ENCODE assay signal across 11 cellular contexts in the genomic region with DNA sequence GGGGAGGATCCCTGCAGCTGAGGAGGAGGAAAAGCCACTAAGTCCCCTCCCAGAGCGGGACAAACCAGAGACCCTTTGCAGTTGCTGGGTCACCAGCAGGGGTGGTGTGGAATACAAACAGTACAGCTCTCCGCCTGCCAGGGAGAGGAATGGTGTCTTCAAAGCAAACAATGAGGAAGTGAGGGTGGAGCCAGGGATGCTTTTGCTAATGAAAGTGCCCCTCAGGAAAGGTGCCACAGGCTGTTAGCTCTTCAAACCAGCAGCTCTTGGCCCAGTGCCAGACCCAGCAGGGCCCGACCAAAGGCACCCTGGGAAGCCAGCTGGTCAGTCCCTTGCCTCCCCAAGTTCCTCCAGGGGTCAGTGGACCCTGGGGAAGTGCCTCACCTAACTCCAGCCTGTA.
DNase-seq lines count a peak whose midpoint lies in the region; ATAC-seq and TF ChIP-seq lines count a peak whose summit lies in the region.
"Had no signal": no experiment of that assay in that cellular context is flagged by ENCODE, and none has a peak within 500 bp of the region (broad histone marks: within the 10 kb centered on the region; RNA-seq: fewer than 3 reads in every experiment).

No MANE protein-coding gene starts in this region.

- no peaks in the 10 kb centered on the region for H3K79me1 ChIP-seq in H9 (ENCODE audit: insufficient read depth, low read depth, low read length, poor library complexity, severe bottlenecking)

- H2BK15ac ChIP-seq in H9 (ENCODE audit: low read depth, low read length): no peak overlapping the region

- H3K27ac Mint-ChIP-seq in H9: peak overlapping the region in 2 of 3 experiments; percentile 65 to 86; a peak in 4 of 7 replicates
- no peak overlapping the region for H3K27ac Mint-ChIP-seq in osteocyte (ENCODE audit: unreplicated experiment)
- no peak overlapping the region for H3K27ac Mint-ChIP-seq in activated CD8-positive, alpha-beta memory T cell treated with anti-CD3 and anti-CD28 coated beads, Interleukin-2, amount 10 ng/mL, durations not matched to agents 7 days and 5 days
- H3K27ac Mint-ChIP-seq: CD8-positive, alpha-beta T cell; T-helper 1 cell treated with Interleukin-12 subunit alpha and Interleukin-12 subunit beta and Interleukin-4 antibody, amounts not matched to agents 30 μg/mL and 1 μg/mL, for 36 hours had no signal

- H2AFZ ChIP-seq in H9 (ENCODE audit: low read length) (no peak overlapping the region), smooth muscle cell (ENCODE audit: low read depth) (no peak overlapping the region)

- H4K8ac ChIP-seq in H9 (replicated peaks; ENCODE audit: insufficient read length, low read depth, low read length): no peak overlapping the region

- no peak overlapping the region for H3K23ac ChIP-seq in H9 (ENCODE audit: insufficient read length, low read depth, low read length)

- TF ChIP-seq CTCF in H9 (conservative IDR thresholded peaks at IDR 0.05) (peak; percentile 38; the same call in 2 of the 3 replicates), left ventricle myocardium inferior (IDR thresholded peaks at IDR 0.05; ENCODE audit: borderline replicate concordance) (no peak), osteocyte (IDR thresholded peaks at IDR 0.05) (no peak), smooth muscle cell (IDR thresholded peaks at IDR 0.05; ENCODE audit: borderline replicate concordance, insufficient read depth, poor library complexity, severe bottlenecking) (no peak)

- H3K27me3 ChIP-seq in H9 (ENCODE audit: insufficient read depth, low read length): no peaks in the 10 kb centered on the region
- no peaks in the 10 kb centered on the region for H3K27me3 ChIP-seq in left ventricle myocardium inferior (ENCODE audit: low read depth)
- no peaks in the 10 kb centered on the region for H3K27me3 ChIP-seq in smooth muscle cell (ENCODE audit: low read depth)

- H2BK20ac ChIP-seq in H9 (ENCODE audit: low read depth, low read length, poor library complexity, severe bottlenecking): no peak overlapping the region

- no CpG with 5 or more reads among the region's 3 CpGs for WGBS in H9 (ENCODE audit: extremely low coverage, insufficient read length, low lambda C conversion rate)
- whole genome bisulfite sequencing in smooth muscle cell (ENCODE audit: low lambda C conversion rate): 63% methylated on average over 3 of the region's 3 CpGs

- H3K18ac ChIP-seq in H9 (ENCODE audit: insufficient read length, low read depth, low read length): no peak overlapping the region

- H3K9me3 Mint-ChIP-seq in H9 (no peaks in the 10 kb centered on the region), osteocyte (ENCODE audit: unreplicated experiment) (no peaks in the 10 kb centered on the region)
- no peaks in the 10 kb centered on the region for H3K9me3 Mint-ChIP-seq in activated CD8-positive, alpha-beta memory T cell treated with anti-CD3 and anti-CD28 coated beads, Interleukin-2, amount 10 ng/mL, durations not matched to agents 7 days and 5 days (ENCODE audit: low read depth)
- H3K9me3 Mint-ChIP-seq: CD8-positive, alpha-beta T cell; T-helper 1 cell treated with Interleukin-12 subunit alpha and Interleukin-12 subunit beta and Interleukin-4 antibody, amounts not matched to agents 30 μg/mL and 1 μg/mL, for 36 hours had no signal

- H3K23me2 ChIP-seq in H9 (ENCODE audit: insufficient read length, low read depth, low read length, poor library complexity, severe bottlenecking): no peaks in the 10 kb centered on the region

- H3K27ac ChIP-seq in H9 (ENCODE audit: insufficient read length, low read depth, low read length) (no peak overlapping the region), left ventricle myocardium inferior (replicated peaks) (no peak overlapping the region), smooth muscle cell (ENCODE audit: low read depth) (no peak overlapping the region)

- no peak overlapping the region for H3K56ac ChIP-seq in H9 (ENCODE audit: insufficient read length, low read depth, low read length)

- H2BK12ac ChIP-seq in H9 (ENCODE audit: insufficient read length, low read depth, low read length): no peak overlapping the region

- no peak overlapping the region for H4K5ac ChIP-seq in H9 (ENCODE audit: insufficient read length, low read depth, low read length)

- H3K4me1 Mint-ChIP-seq in H9: peaks cover 34 to 37% of the 10 kb centered on the region in 2 experiments
- peaks cover 19% of the 10 kb centered on the region for H3K4me1 Mint-ChIP-seq in osteocyte (ENCODE audit: unreplicated experiment)
- H3K4me1 Mint-ChIP-seq in activated CD8-positive, alpha-beta memory T cell treated with anti-CD3 and anti-CD28 coated beads, Interleukin-2, amount 10 ng/mL, durations not matched to agents 7 days and 5 days: peaks cover 8% of the 10 kb centered on the region

- H3K27me3 Mint-ChIP-seq in H9 (ENCODE audit: low read depth) (no peaks in the 10 kb centered on the region), osteocyte (ENCODE audit: unreplicated experiment) (no peaks in the 10 kb centered on the region)
- H3K27me3 Mint-ChIP-seq in activated CD8-positive, alpha-beta memory T cell treated with anti-CD3 and anti-CD28 coated beads, Interleukin-2, amount 10 ng/mL, durations not matched to agents 7 days and 5 days: no peaks in the 10 kb centered on the region

- no peaks in the 10 kb centered on the region for H3K79me2 ChIP-seq in H9 (ENCODE audit: insufficient read depth, low read length)
- H3K79me2 ChIP-seq in smooth muscle cell (ENCODE audit: low read depth): no peaks in the 10 kb centered on the region

- H2BK5ac ChIP-seq in H9 (ENCODE audit: insufficient read length, low read length): no peak overlapping the region

- H3K36me3 Mint-ChIP-seq in H9 (ENCODE audit: insufficient read depth in 1 of 3, low read depth in 3 of 3): peaks cover 0 to 3% (median 2%) of the 10 kb centered on the region in 3 experiments; a peak in 2 of 7 replicates
- H3K36me3 Mint-ChIP-seq in osteocyte (ENCODE audit: unreplicated experiment): peaks cover 16% of the 10 kb centered on the region
- peaks cover 1% of the 10 kb centered on the region for H3K36me3 Mint-ChIP-seq in activated CD8-positive, alpha-beta memory T cell treated with anti-CD3 and anti-CD28 coated beads, Interleukin-2, amount 10 ng/mL, durations not matched to agents 7 days and 5 days

- H3K4me3 Mint-ChIP-seq in H9 (no peak overlapping the region), osteocyte (ENCODE audit: unreplicated experiment) (no peak overlapping the region)
- H3K4me3 Mint-ChIP-seq in activated CD8-positive, alpha-beta memory T cell treated with anti-CD3 and anti-CD28 coated beads, Interleukin-2, amount 10 ng/mL, durations not matched to agents 7 days and 5 days: no peak overlapping the region
- H3K4me3 Mint-ChIP-seq: CD8-positive, alpha-beta T cell; T-helper 1 cell treated with Interleukin-12 subunit alpha and Interleukin-12 subunit beta and Interleukin-4 antibody, amounts not matched to agents 30 μg/mL and 1 μg/mL, for 36 hours had no signal

- H3K14ac ChIP-seq in H9 (ENCODE audit: insufficient read depth, low read length): no peak overlapping the region

- no peak overlapping the region for H3T11ph ChIP-seq in H9 (ENCODE audit: low read length)

- no peak overlapping the region for H2AK5ac ChIP-seq in H9 (ENCODE audit: insufficient read length, low read length)

- H3K4me1 ChIP-seq in H9 (ENCODE audit: insufficient read depth, low read length) (peaks cover 6% of the 10 kb centered on the region; the same call in 1 of the 2 replicates), left ventricle myocardium inferior (peaks cover 42% of the 10 kb centered on the region), smooth muscle cell (ENCODE audit: low read depth) (peaks cover 31% of the 10 kb centered on the region)

- no peak overlapping the region for H3K4me3 ChIP-seq in left ventricle myocardium inferior
- no peak overlapping the region for H3K4me3 ChIP-seq in smooth muscle cell

- H4K20me1 ChIP-seq in H9 (ENCODE audit: control insufficient read depth, insufficient read depth, insufficient read length) (no peaks in the 10 kb centered on the region), smooth muscle cell (ENCODE audit: low read depth) (no peaks in the 10 kb centered on the region)

- H3K9ac ChIP-seq in H9 (ENCODE audit: extremely low read depth, insufficient read length, low read length) (no peak overlapping the region), smooth muscle cell (ENCODE audit: low read depth) (no peak overlapping the region)

- H2BK120ac ChIP-seq in H9 (ENCODE audit: low read depth, low read length, poor library complexity, severe bottlenecking): no peak overlapping the region

- no peak overlapping the region for H4K91ac ChIP-seq in H9 (ENCODE audit: insufficient read length, low read depth, low read length)

- no peaks in the 10 kb centered on the region for H3F3A ChIP-seq in smooth muscle cell (ENCODE audit: low read depth)

- H3K36me3 ChIP-seq in left ventricle myocardium inferior (peaks cover 24% of the 10 kb centered on the region), smooth muscle cell (ENCODE audit: low read depth) (no peaks in the 10 kb centered on the region)

- CTCF ChIA-PET in activated CD8-positive, alpha-beta memory T cell treated with anti-CD3 and anti-CD28 coated beads, Interleukin-2, amount 10 ng/mL, durations not matched to agents 7 days and 5 days (lab: Charles Lee): no interaction called here

- H3K4me2 ChIP-seq in H9 (ENCODE audit: insufficient read depth, insufficient read length, low read length): no peak overlapping the region
- no peak overlapping the region for H3K4me2 ChIP-seq in smooth muscle cell

- no peak overlapping the region for H3K4ac ChIP-seq in H9 (ENCODE audit: low read depth, low read length)

- DNase-seq in AG08396 (ENCODE audit: low spot score) (peak; percentile 5), H9 (peak; percentile 86), NCI-H69 (lab: John Stamatoyannopoulos, UW) (peak; percentile 89), left ventricle myocardium inferior (peak; percentile 41), osteocyte (ENCODE audit: extremely low spot score, unreplicated experiment) (no peak), smooth muscle cell (lab: John Stamatoyannopoulos, UW; ENCODE audit: unreplicated experiment) (no peak)
- DNase-seq in activated CD8-positive, alpha-beta memory T cell treated with anti-CD3 and anti-CD28 coated beads, Interleukin-2, amount 10 ng/mL, durations not matched to agents 7 days and 5 days: no peak
- DNase-seq: central memory CD4-positive, alpha-beta T cell had no signal

- H3K9me3 ChIP-seq in H9 (ENCODE audit: control insufficient read depth, low read depth, low read length): no peaks in the 10 kb centered on the region
- H3K9me3 ChIP-seq in left ventricle myocardium inferior (replicated peaks): no peaks in the 10 kb centered on the region
- H3K9me3 ChIP-seq in smooth muscle cell (replicated peaks; ENCODE audit: low read depth): no peaks in the 10 kb centered on the region

- ATAC-seq in activated CD8-positive, alpha-beta memory T cell treated with anti-CD3 and anti-CD28 coated beads, Interleukin-2, amount 10 ng/mL, durations not matched to agents 7 days and 5 days: no peak
- ATAC-seq in GM19452 (IDR thresholded peaks at IDR 0.05; ENCODE audit: unreplicated experiment): no peak
- ATAC-seq: CD8-positive, alpha-beta T cell had no signal

- intact Hi-C loops in left ventricle myocardium inferior (cut with micrococcal nuclease): no loop called here

Comparison
In these comparisons a context has a peak if more than half of its experiments do, and no peak if none do; other contexts are left out.
1. DNase-seq: peak in AG08396 (single experiment), H9 (single experiment), NCI-H69 (single experiment) and left ventricle myocardium inferior (single experiment); none in osteocyte (single experiment), smooth muscle cell (single experiment) and activated CD8-positive, alpha-beta memory T cell treated with anti-CD3 and anti-CD28 coated beads, Interleukin-2, amount 10 ng/mL, durations not matched to agents 7 days and 5 days (single experiment).
2. H3K27ac Mint-ChIP-seq: peak in H9 (2 of 3); none in osteocyte (single experiment) and activated CD8-positive, alpha-beta memory T cell treated with anti-CD3 and anti-CD28 coated beads, Interleukin-2, amount 10 ng/mL, durations not matched to agents 7 days and 5 days (single experiment).